ENCODE assay signal across 1 cellular context in the genomic region with DNA sequence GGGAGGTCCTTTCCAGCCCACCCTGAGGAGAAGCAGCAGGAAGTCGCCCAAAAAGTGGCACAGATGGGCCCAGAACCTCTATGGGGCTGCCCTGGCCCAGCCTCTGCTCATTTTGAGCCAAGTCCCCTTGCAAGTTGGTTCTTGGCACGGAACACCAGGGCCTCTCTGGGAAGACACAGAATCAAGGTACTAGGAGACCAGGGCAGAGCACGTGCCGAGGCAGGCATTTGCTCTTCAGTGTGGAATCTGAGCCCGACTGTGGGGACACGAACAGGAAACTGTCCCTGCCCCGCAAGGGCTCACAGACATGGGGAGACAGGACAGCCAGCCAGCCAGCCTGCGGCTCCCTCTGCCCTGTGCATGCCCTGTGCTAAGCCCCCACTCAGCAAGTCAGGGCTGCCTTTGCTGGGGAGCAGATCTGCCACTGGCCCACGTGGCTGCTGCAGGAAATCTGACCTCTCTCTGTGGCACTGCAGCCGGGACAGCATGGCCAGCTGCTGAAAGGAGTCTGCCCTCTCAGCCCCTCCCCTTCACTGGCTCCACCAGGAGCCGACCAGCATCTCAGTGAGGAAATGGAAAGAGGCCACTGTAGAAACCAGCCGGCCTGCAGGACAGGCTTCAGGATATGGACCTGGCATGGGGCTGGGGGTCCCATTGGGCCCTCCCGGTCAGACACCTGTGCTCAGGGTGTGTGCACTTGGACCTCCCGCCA.
A peak's percentile ranks its signal among the peaks of the same experiment; 100 is the strongest.
TF ChIP-seq lines count a peak whose summit lies in the region.

No MANE protein-coding gene starts in this region.

TF ChIP-seq in HepG2, 621 proteins besides CTCF, POLR2A, EP300 and RAD21 (continued from another document and continues in another):
- TF ChIP-seq, protein P1, sequence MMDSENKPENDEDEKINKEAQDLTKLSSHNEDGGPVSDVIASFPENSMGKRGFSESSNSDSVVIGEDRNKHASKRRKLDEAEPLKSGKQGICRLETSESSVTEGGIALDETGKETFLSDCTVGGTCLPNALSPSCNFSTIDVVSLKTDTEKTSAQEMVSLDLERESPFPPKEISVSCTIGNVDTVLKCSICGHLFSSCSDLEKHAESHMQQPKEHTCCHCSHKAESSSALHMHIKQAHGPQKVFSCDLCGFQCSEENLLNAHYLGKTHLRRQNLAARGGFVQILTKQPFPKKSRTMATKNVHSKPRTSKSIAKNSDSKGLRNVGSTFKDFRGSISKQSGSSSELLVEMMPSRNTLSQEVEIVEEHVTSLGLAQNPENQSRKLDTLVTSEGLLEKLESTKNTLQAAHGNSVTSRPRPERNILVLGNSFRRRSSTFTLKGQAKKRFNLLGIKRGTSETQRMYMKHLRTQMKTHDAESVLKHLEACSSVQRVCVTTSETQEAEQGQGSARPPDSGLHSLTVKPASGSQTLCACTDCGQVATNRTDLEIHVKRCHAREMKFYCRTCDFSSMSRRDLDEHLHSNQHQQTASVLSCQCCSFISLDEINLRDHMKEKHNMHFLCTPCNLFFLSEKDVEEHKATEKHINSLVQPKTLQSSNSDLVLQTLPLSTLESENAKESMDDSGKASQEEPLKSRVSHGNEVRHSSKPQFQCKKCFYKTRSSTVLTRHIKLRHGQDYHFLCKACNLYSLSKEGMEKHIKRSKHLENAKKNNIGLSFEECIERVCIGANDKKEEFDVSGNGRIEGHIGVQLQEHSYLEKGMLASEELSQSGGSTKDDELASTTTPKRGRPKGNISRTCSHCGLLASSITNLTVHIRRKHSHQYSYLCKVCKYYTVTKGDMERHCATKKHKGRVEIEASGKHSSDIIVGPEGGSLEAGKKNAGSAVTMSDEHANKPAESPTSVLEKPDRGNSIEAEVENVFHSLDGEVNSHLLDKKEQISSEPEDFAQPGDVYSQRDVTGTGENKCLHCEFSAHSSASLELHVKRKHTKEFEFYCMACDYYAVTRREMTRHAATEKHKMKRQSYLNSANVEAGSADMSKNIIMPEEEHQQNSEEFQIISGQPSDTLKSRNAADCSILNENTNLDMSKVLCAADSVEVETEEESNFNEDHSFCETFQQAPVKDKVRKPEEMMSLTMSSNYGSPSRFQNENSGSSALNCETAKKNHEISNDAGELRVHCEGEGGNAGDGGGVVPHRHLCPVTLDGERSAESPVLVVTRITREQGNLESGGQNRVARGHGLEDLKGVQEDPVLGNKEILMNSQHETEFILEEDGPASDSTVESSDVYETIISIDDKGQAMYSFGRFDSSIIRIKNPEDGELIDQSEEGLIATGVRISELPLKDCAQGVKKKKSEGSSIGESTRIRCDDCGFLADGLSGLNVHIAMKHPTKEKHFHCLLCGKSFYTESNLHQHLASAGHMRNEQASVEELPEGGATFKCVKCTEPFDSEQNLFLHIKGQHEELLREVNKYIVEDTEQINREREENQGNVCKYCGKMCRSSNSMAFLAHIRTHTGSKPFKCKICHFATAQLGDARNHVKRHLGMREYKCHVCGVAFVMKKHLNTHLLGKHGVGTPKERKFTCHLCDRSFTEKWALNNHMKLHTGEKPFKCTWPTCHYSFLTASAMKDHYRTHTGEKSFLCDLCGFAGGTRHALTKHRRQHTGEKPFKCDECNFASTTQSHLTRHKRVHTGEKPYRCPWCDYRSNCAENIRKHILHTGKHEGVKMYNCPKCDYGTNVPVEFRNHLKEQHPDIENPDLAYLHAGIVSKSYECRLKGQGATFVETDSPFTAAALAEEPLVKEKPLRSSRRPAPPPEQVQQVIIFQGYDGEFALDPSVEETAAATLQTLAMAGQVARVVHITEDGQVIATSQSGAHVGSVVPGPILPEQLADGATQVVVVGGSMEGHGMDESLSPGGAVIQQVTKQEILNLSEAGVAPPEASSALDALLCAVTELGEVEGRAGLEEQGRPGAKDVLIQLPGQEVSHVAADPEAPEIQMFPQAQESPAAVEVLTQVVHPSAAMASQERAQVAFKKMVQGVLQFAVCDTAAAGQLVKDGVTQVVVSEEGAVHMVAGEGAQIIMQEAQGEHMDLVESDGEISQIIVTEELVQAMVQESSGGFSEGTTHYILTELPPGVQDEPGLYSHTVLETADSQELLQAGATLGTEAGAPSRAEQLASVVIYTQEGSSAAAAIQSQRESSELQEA (CRISPR knock-in tag; IDR thresholded peaks at IDR 0.05; ENCODE audit: not compliant biosample characterization): no peak
- TF ChIP-seq U2AF2 (IDR thresholded peaks at IDR 0.05; ENCODE audit: low read depth, low read length): no peak
- no peak for TF ChIP-seq KLF6 (CRISPR knock-in tag; IDR thresholded peaks at IDR 0.05)
- no peak for TF ChIP-seq SMAD1 (CRISPR knock-in tag; IDR thresholded peaks at IDR 0.05; ENCODE audit: borderline replicate concordance, low read depth)
- no peak for TF ChIP-seq ZHX1 (CRISPR knock-in tag; IDR thresholded peaks at IDR 0.05; ENCODE audit: low read depth)
- TF ChIP-seq, protein P2, sequence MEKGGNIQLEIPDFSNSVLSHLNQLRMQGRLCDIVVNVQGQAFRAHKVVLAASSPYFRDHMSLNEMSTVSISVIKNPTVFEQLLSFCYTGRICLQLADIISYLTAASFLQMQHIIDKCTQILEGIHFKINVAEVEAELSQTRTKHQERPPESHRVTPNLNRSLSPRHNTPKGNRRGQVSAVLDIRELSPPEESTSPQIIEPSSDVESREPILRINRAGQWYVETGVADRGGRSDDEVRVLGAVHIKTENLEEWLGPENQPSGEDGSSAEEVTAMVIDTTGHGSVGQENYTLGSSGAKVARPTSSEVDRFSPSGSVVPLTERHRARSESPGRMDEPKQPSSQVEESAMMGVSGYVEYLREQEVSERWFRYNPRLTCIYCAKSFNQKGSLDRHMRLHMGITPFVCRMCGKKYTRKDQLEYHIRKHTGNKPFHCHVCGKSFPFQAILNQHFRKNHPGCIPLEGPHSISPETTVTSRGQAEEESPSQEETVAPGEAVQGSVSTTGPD (CRISPR knock-in tag; IDR thresholded peaks at IDR 0.05): no peak
- no peak for TF ChIP-seq ZNF205 (CRISPR knock-in tag; IDR thresholded peaks at IDR 0.05)
- no peak for TF ChIP-seq ZNF629 (CRISPR knock-in tag; conservative IDR thresholded peaks at IDR 0.05)
- TF ChIP-seq NCOA5 (CRISPR knock-in tag; IDR thresholded peaks at IDR 0.05): no peak
- no peak for TF ChIP-seq HOXA9 (CRISPR knock-in tag; IDR thresholded peaks at IDR 0.05; ENCODE audit: borderline replicate concordance)
- TF ChIP-seq, protein P3, sequence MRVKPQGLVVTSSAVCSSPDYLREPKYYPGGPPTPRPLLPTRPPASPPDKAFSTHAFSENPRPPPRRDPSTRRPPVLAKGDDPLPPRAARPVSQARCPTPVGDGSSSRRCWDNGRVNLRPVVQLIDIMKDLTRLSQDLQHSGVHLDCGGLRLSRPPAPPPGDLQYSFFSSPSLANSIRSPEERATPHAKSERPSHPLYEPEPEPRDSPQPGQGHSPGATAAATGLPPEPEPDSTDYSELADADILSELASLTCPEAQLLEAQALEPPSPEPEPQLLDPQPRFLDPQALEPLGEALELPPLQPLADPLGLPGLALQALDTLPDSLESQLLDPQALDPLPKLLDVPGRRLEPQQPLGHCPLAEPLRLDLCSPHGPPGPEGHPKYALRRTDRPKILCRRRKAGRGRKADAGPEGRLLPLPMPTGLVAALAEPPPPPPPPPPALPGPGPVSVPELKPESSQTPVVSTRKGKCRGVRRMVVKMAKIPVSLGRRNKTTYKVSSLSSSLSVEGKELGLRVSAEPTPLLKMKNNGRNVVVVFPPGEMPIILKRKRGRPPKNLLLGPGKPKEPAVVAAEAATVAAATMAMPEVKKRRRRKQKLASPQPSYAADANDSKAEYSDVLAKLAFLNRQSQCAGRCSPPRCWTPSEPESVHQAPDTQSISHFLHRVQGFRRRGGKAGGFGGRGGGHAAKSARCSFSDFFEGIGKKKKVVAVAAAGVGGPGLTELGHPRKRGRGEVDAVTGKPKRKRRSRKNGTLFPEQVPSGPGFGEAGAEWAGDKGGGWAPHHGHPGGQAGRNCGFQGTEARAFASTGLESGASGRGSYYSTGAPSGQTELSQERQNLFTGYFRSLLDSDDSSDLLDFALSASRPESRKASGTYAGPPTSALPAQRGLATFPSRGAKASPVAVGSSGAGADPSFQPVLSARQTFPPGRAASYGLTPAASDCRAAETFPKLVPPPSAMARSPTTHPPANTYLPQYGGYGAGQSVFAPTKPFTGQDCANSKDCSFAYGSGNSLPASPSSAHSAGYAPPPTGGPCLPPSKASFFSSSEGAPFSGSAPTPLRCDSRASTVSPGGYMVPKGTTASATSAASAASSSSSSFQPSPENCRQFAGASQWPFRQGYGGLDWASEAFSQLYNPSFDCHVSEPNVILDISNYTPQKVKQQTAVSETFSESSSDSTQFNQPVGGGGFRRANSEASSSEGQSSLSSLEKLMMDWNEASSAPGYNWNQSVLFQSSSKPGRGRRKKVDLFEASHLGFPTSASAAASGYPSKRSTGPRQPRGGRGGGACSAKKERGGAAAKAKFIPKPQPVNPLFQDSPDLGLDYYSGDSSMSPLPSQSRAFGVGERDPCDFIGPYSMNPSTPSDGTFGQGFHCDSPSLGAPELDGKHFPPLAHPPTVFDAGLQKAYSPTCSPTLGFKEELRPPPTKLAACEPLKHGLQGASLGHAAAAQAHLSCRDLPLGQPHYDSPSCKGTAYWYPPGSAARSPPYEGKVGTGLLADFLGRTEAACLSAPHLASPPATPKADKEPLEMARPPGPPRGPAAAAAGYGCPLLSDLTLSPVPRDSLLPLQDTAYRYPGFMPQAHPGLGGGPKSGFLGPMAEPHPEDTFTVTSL (CRISPR knock-in tag; IDR thresholded peaks at IDR 0.05; ENCODE audit: borderline replicate concordance): no peak
- TF ChIP-seq U2AF1 (optimal IDR thresholded peaks at IDR 0.05; ENCODE audit: low read depth, low read length): no peak
- no peak for TF ChIP-seq PITX1 (CRISPR knock-in tag; IDR thresholded peaks at IDR 0.05)
- no peak for TF ChIP-seq NFIB (CRISPR knock-in tag; IDR thresholded peaks at IDR 0.05; ENCODE audit: borderline replicate concordance)
- TF ChIP-seq FOXK2 (IDR thresholded peaks at IDR 0.05): no peak
- no peak for TF ChIP-seq PLRG1 (conservative IDR thresholded peaks at IDR 0.05)
- TF ChIP-seq ZNF770 (CRISPR knock-in tag; IDR thresholded peaks at IDR 0.05): no peak
- TF ChIP-seq ZNF121 (CRISPR knock-in tag; IDR thresholded peaks at IDR 0.05): peak; percentile 91
- no peak for TF ChIP-seq EZH2 (conservative IDR thresholded peaks at IDR 0.05; ENCODE audit: low read depth, low read length)
- TF ChIP-seq MLLT10 (CRISPR knock-in tag; IDR thresholded peaks at IDR 0.05): no peak
- no peak for TF ChIP-seq ZKSCAN8 (CRISPR knock-in tag; IDR thresholded peaks at IDR 0.05; ENCODE audit: borderline replicate concordance)
- no peak for TF ChIP-seq MIER3 (CRISPR knock-in tag; IDR thresholded peaks at IDR 0.05; ENCODE audit: borderline replicate concordance)
- TF ChIP-seq SMC3 (IDR thresholded peaks at IDR 0.05; ENCODE audit: low read length): no peak
- no peak for TF ChIP-seq ZNF570 (CRISPR knock-in tag; IDR thresholded peaks at IDR 0.05; ENCODE audit: borderline replicate concordance)
- TF ChIP-seq TP53 (CRISPR knock-in tag; conservative IDR thresholded peaks at IDR 0.05): no peak
- no peak for TF ChIP-seq ZNF44 (CRISPR knock-in tag; IDR thresholded peaks at IDR 0.05)
- TF ChIP-seq TMF1 (CRISPR knock-in tag; IDR thresholded peaks at IDR 0.05; ENCODE audit: low read depth): no peak
- no peak for TF ChIP-seq ZNF333 (CRISPR knock-in tag; IDR thresholded peaks at IDR 0.05; ENCODE audit: borderline replicate concordance)
- no peak for TF ChIP-seq ZNF282 (IDR thresholded peaks at IDR 0.05; ENCODE audit: partially characterized antibody)
- TF ChIP-seq, protein P4, sequence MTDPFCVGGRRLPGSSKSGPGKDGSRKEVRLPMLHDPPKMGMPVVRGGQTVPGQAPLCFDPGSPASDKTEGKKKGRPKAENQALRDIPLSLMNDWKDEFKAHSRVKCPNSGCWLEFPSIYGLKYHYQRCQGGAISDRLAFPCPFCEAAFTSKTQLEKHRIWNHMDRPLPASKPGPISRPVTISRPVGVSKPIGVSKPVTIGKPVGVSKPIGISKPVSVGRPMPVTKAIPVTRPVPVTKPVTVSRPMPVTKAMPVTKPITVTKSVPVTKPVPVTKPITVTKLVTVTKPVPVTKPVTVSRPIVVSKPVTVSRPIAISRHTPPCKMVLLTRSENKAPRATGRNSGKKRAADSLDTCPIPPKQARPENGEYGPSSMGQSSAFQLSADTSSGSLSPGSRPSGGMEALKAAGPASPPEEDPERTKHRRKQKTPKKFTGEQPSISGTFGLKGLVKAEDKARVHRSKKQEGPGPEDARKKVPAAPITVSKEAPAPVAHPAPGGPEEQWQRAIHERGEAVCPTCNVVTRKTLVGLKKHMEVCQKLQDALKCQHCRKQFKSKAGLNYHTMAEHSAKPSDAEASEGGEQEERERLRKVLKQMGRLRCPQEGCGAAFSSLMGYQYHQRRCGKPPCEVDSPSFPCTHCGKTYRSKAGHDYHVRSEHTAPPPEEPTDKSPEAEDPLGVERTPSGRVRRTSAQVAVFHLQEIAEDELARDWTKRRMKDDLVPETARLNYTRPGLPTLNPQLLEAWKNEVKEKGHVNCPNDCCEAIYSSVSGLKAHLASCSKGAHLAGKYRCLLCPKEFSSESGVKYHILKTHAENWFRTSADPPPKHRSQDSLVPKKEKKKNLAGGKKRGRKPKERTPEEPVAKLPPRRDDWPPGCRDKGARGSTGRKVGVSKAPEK (CRISPR knock-in tag; IDR thresholded peaks at IDR 0.05; ENCODE audit: borderline replicate concordance): 0 out of 2 replicates have a peak, but pooled peaks have one; percentile 49
- no peak for TF ChIP-seq ZNF776 (CRISPR knock-in tag; IDR thresholded peaks at IDR 0.05)
- no peak for TF ChIP-seq ZNF143 (CRISPR knock-in tag; IDR thresholded peaks at IDR 0.05)
- no peak for TF ChIP-seq LCORL (IDR thresholded peaks at IDR 0.05)
- TF ChIP-seq LCORL (CRISPR knock-in tag; IDR thresholded peaks at IDR 0.05): no peak
